24 cellular contexts compared by ENCODE assay signal in the genomic region with DNA sequence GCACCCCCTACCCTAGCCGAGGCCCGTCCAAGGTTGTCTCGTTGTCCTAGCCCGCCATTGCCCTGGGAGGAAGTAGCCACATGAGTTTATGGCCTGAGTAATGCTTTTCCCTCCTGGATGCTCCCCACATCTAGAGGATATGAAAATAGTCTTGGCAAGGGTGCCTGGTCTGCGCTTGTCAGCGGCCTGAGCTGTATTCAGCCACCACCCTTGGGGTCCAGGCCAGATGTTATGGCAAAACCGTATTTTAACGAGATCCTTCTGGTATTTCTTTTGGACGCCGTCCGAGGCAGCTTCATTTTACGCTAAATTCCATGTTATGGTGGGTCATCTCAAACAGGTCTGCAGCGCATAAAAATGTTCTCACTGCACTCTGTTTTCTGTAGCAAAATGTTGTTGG.
DNase-seq lines count a peak whose midpoint lies in the region; ATAC-seq and TF ChIP-seq lines count a peak whose summit lies in the region.
"Had no signal": no experiment of that assay in that cellular context is flagged by ENCODE, and none has a peak within 500 bp of the region (broad histone marks: within the 10 kb centered on the region; RNA-seq: fewer than 3 reads in every experiment).

No MANE protein-coding gene starts in this region.

- H3K36me3 ChIP-seq in MM.1S (replicated peaks; ENCODE audit: insufficient read depth, low read length) (no peaks in the 10 kb centered on the region; the same call in 1 of the 2 replicates), adrenal gland (replicated peaks in 1 of 2) (no peaks in the 10 kb centered on the region)
- H3K36me3 ChIP-seq: MG63, upper lobe of left lung had no signal

- CTCF ChIA-PET in activated CD4-positive, alpha-beta T cell treated with anti-CD3 and anti-CD28 coated beads, Interleukin-2, amount 10 ng/mL, durations not matched to agents 7 days and 5 days (lab: Charles Lee) = interaction anchor here (1.4 kb wide), 1 partner anchor 22 kb away, joined by 3 read pairs; no protein-coding TSS in a partner anchor
- CTCF ChIA-PET in activated CD8-positive, alpha-beta T cell treated with anti-CD3 and anti-CD28 coated beads for 36 hours (lab: Charles Lee) = no interaction called here

- H3K9me3 Mint-ChIP-seq in activated CD4-positive, alpha-beta T cell treated with anti-CD3 and anti-CD28 coated beads, Interleukin-2, amount 10 ng/mL, durations not matched to agents 7 days and 5 days = peaks cover 19% of the 10 kb centered on the region
- peaks cover 6% of the 10 kb centered on the region for H3K9me3 Mint-ChIP-seq in stimulated activated memory B cell treated with anti-CD40 and anti-IgM and Interleukin-4, amounts not matched to agents 10 μg/mL and 1 μg/mL and 100 μg/mL, for 72 hours
- peaks cover 3% of the 10 kb centered on the region for H3K9me3 Mint-ChIP-seq in activated CD8-positive, alpha-beta T cell treated with anti-CD3 and anti-CD28 coated beads for 36 hours
- H3K9me3 Mint-ChIP-seq: naive thymus-derived CD8-positive, alpha-beta T cell had no signal

- peaks cover 48% of the 10 kb centered on the region for H3K36me3 Mint-ChIP-seq in activated CD4-positive, alpha-beta T cell treated with anti-CD3 and anti-CD28 coated beads, Interleukin-2, amount 10 ng/mL, durations not matched to agents 7 days and 5 days (ENCODE audit: low read depth)
- peaks cover 11% of the 10 kb centered on the region for H3K36me3 Mint-ChIP-seq in stimulated activated memory B cell treated with anti-CD40 and anti-IgM and Interleukin-4, amounts not matched to agents 10 μg/mL and 1 μg/mL and 100 μg/mL, for 72 hours
- peaks cover 31% of the 10 kb centered on the region for H3K36me3 Mint-ChIP-seq in activated CD8-positive, alpha-beta T cell treated with anti-CD3 and anti-CD28 coated beads for 36 hours (ENCODE audit: low read depth)

- no peaks in the 10 kb centered on the region for H3K27me3 Mint-ChIP-seq in activated CD4-positive, alpha-beta T cell treated with anti-CD3 and anti-CD28 coated beads, Interleukin-2, amount 10 ng/mL, durations not matched to agents 7 days and 5 days
- H3K27me3 Mint-ChIP-seq in stimulated activated memory B cell treated with anti-CD40 and anti-IgM and Interleukin-4, amounts not matched to agents 10 μg/mL and 1 μg/mL and 100 μg/mL, for 72 hours = no peaks in the 10 kb centered on the region
- no peaks in the 10 kb centered on the region for H3K27me3 Mint-ChIP-seq in activated CD8-positive, alpha-beta T cell treated with anti-CD3 and anti-CD28 coated beads for 36 hours
- H3K27me3 Mint-ChIP-seq: CD4-positive, CD25-positive, alpha-beta regulatory T cell; naive thymus-derived CD8-positive, alpha-beta T cell; stimulated activated naive CD8-positive, alpha-beta T cell treated with anti-CD3 and anti-CD28 coated beads, Interleukin-15, amount 100 ng/mL, for 72 hours; T-helper 17 cell had no signal

- H3F3A ChIP-seq in MM.1S (ENCODE audit: insufficient read depth, low read length) = peaks cover 21% of the 10 kb centered on the region

- H3K27ac ChIP-seq in MM.1S (ENCODE audit: low read length) = peak overlapping the region; percentile 85; the same call in 1 of the 2 replicates
- H3K27ac ChIP-seq in adrenal gland = no peak overlapping the region
- H3K27ac ChIP-seq: foreskin keratinocyte, HL-60, upper lobe of left lung had no signal

- no peak overlapping the region for H2AFZ ChIP-seq in MM.1S (ENCODE audit: low read length)

- no peaks in the 10 kb centered on the region for H3K9me2 ChIP-seq in MM.1S (replicated peaks; ENCODE audit: insufficient read depth, low read length)

- H3K27me3 ChIP-seq in MM.1S (replicated peaks; ENCODE audit: insufficient read depth, low read length) (no peaks in the 10 kb centered on the region), adrenal gland (no peaks in the 10 kb centered on the region)
- H3K27me3 ChIP-seq: foreskin keratinocyte, MG63, upper lobe of left lung had no signal

- no peak for TF ChIP-seq POLR2A in adrenal gland (IDR thresholded peaks at IDR 0.05)

- no peak overlapping the region for H3K4me2 ChIP-seq in MM.1S (ENCODE audit: low read depth, low read length)

- H4K20me1 ChIP-seq in MM.1S (ENCODE audit: insufficient read depth, low read length) = no peaks in the 10 kb centered on the region

- WGBS in adrenal gland, 4 donors = 68 to 84% (median 78%) methylated on average over 6 to 13 of the region's 13 CpGs

- H3K4me3 ChIP-seq in MM.1S (ENCODE audit: low read length) (no peak overlapping the region), fibroblast of mammary gland (ENCODE audit: control insufficient read depth, low read depth, low read length) (no peak overlapping the region), adrenal gland (no peak overlapping the region)
- H3K4me3 ChIP-seq: MG63, upper lobe of left lung had no signal

- peak overlapping the region; percentile 5 for H3K27ac Mint-ChIP-seq in activated CD4-positive, alpha-beta T cell treated with anti-CD3 and anti-CD28 coated beads, Interleukin-2, amount 10 ng/mL, durations not matched to agents 7 days and 5 days
- peak overlapping the region; percentile 89 for H3K27ac Mint-ChIP-seq in stimulated activated memory B cell treated with anti-CD40 and anti-IgM and Interleukin-4, amounts not matched to agents 10 μg/mL and 1 μg/mL and 100 μg/mL, for 72 hours
- H3K27ac Mint-ChIP-seq in activated CD8-positive, alpha-beta T cell treated with anti-CD3 and anti-CD28 coated beads for 36 hours = no peak overlapping the region
- H3K27ac Mint-ChIP-seq: CD4-positive, CD25-positive, alpha-beta regulatory T cell; WTC11 had no signal

- peaks cover 16% of the 10 kb centered on the region for H3K4me1 ChIP-seq in MM.1S (ENCODE audit: low read length)
- H3K4me1 ChIP-seq in adrenal gland (replicated peaks in 1 of 2) = peaks cover 0 to 4% of the 10 kb centered on the region in 2 donors
- H3K4me1 ChIP-seq: foreskin keratinocyte, upper lobe of left lung had no signal

- peaks cover 23% of the 10 kb centered on the region for H3K79me2 ChIP-seq in MM.1S (ENCODE audit: low read length)

- no peak for ATAC-seq in stimulated activated memory B cell treated with anti-CD40 and anti-IgM and Interleukin-4, amounts not matched to agents 10 μg/mL and 1 μg/mL and 100 μg/mL, for 72 hours
- ATAC-seq in activated CD8-positive, alpha-beta T cell treated with anti-CD3 and anti-CD28 coated beads for 36 hours = no peak
- ATAC-seq: HCT116; naive thymus-derived CD8-positive, alpha-beta T cell; WTC11 had no signal

- DNase-seq in activated CD4-positive, alpha-beta T cell treated with anti-CD3 and anti-CD28 coated beads, Interleukin-2, amount 10 ng/mL, durations not matched to agents 7 days and 5 days = no peak
- no peak for DNase-seq in activated CD4-positive, alpha-beta T cell treated with anti-CD3 and anti-CD28 coated beads for 1 hour
- DNase-seq in MM.1S (no peak), fibroblast of mammary gland (ENCODE audit: low read depth) (peak; percentile 74), adrenal gland (no peak), foreskin melanocyte (no peak)
- no peak for DNase-seq in activated CD8-positive, alpha-beta T cell treated with anti-CD3 and anti-CD28 coated beads for 36 hours
- DNase-seq: central memory CD4-positive, alpha-beta T cell; effector CD8-positive, alpha-beta T cell; MG63; naive thymus-derived CD8-positive, alpha-beta T cell; NCI-H774; OCI-M1; posterior cingulate gyrus; stimulated activated CD4-positive, alpha-beta T cell treated with anti-CD3 and anti-CD28 coated beads, Interleukin-1b, Interleukin-23, amount 100 ng/mL, for 48 hours; T-helper 17 cell; upper lobe of left lung had no signal

- no peak overlapping the region for H3K4me3 Mint-ChIP-seq in activated CD4-positive, alpha-beta T cell treated with anti-CD3 and anti-CD28 coated beads, Interleukin-2, amount 10 ng/mL, durations not matched to agents 7 days and 5 days
- no peak overlapping the region for H3K4me3 Mint-ChIP-seq in stimulated activated memory B cell treated with anti-CD40 and anti-IgM and Interleukin-4, amounts not matched to agents 10 μg/mL and 1 μg/mL and 100 μg/mL, for 72 hours
- no peak overlapping the region for H3K4me3 Mint-ChIP-seq in activated CD8-positive, alpha-beta T cell treated with anti-CD3 and anti-CD28 coated beads for 36 hours
- H3K4me3 Mint-ChIP-seq: CD4-positive, CD25-positive, alpha-beta regulatory T cell; WTC11 had no signal

- H3K9me3 ChIP-seq in MM.1S (replicated peaks; ENCODE audit: insufficient read depth, low read length) (no peaks in the 10 kb centered on the region), adrenal gland (replicated peaks in 1 of 3) (no peaks in the 10 kb centered on the region)
- H3K9me3 ChIP-seq: MG63, upper lobe of left lung had no signal

- POLR2A ChIA-PET in activated CD4-positive, alpha-beta T cell treated with anti-CD3 and anti-CD28 coated beads, Interleukin-2, amount 10 ng/mL, durations not matched to agents 7 days and 5 days (lab: Charles Lee) = no interaction called here
- POLR2A ChIA-PET in activated CD8-positive, alpha-beta T cell treated with anti-CD3 and anti-CD28 coated beads for 36 hours (lab: Charles Lee) = no interaction called here

- TF ChIP-seq CTCF in MM.1S (IDR thresholded peaks at IDR 0.05; ENCODE audit: low read length) = no peak
- no peak for TF ChIP-seq CTCF in fibroblast of mammary gland (conservative IDR thresholded peaks at IDR 0.05; ENCODE audit: control insufficient read depth, insufficient read depth, low read depth, low read length)
- no peak for TF ChIP-seq CTCF in adrenal gland (IDR thresholded peaks at IDR 0.05)
- TF ChIP-seq CTCF in activated CD8-positive, alpha-beta T cell treated with anti-CD3 and anti-CD28 coated beads for 36 hours (IDR thresholded peaks at IDR 0.05) = no peak

- no peak overlapping the region for H3K9ac ChIP-seq in MM.1S (ENCODE audit: low read length)

- intact Hi-C loops in adrenal gland (cut with DNase I) = no loop called here
- intact Hi-C loops in activated CD8-positive, alpha-beta T cell treated with anti-CD3 and anti-CD28 coated beads for 36 hours (cut with micrococcal nuclease) = no loop called here

- H3K4me1 Mint-ChIP-seq in activated CD4-positive, alpha-beta T cell treated with anti-CD3 and anti-CD28 coated beads, Interleukin-2, amount 10 ng/mL, durations not matched to agents 7 days and 5 days = peaks cover 24% of the 10 kb centered on the region
- H3K4me1 Mint-ChIP-seq in stimulated activated memory B cell treated with anti-CD40 and anti-IgM and Interleukin-4, amounts not matched to agents 10 μg/mL and 1 μg/mL and 100 μg/mL, for 72 hours = peaks cover 33% of the 10 kb centered on the region
- H3K4me1 Mint-ChIP-seq in activated CD8-positive, alpha-beta T cell treated with anti-CD3 and anti-CD28 coated beads for 36 hours (ENCODE audit: low read depth) = peaks cover 28% of the 10 kb centered on the region
- H3K4me1 Mint-ChIP-seq: WTC11 had no signal
